15 cellular contexts compared by ENCODE assay signal in the genomic region with DNA sequence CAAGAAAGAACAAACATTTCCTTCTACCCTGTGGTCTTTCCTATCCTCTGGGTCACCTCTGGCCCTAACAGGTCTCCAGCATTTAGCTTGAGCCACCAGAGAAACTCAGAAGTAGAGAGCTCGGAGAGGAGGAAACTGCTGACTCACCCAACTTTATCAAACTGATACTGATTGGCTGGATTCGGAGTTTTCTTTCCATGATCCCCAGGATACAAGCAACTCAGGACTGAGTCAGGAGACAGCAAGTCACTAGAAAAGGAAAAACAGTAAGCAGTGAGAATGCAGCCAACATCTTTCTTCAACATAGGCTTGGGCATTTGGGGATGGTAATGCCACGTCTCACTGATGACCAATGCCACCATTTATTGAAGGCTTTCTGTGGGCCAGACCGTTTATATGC. TPM values are rescaled to one million over a fixed set of nuclear protein-coding genes. Genes with fewer than 3 reads are reported as not detected.
DNase-seq lines count a peak whose midpoint lies in the region; ATAC-seq and TF ChIP-seq lines count a peak whose summit lies in the region.
"Had no signal": no experiment of that assay in that cellular context is flagged by ENCODE, and none has a peak within 500 bp of the region (broad histone marks: within the 10 kb centered on the region; RNA-seq: fewer than 3 reads in every experiment).

No MANE protein-coding gene starts in this region.

- H3K4me1 Mint-ChIP-seq in activated T-helper 2 cell treated with anti-CD3 and anti-CD28 coated beads, Interferon-gamma antibody, Interleukin-2, Interleukin-4, amounts not matched to agents 10 μg/mL and 5 μg/mL and 100 μg/mL, durations not matched to agents 14 hours and 24 hours and 36 hours (ENCODE audit: low read depth), result no peaks in the 10 kb centered on the region
- no peaks in the 10 kb centered on the region for H3K4me1 Mint-ChIP-seq in immature natural killer cell

- TF ChIP-seq CTCF in AG04449 (IDR thresholded peaks at IDR 0.05; ENCODE audit: insufficient read depth, low read length, missing control alignments), result no peak
- TF ChIP-seq CTCF in gastrocnemius medialis (IDR thresholded peaks at IDR 0.05 in 4 of 5, conservative IDR thresholded peaks at IDR 0.05 in 1 of 5), result no peak

- in situ Hi-C loops in gastrocnemius medialis (cut with MboI; ENCODE audit: low sequenced_read_pairs in 4 of 4), result loop anchor here in 1 of 4 donors (10.0 kb wide), 1 partner anchor 126 kb away; no protein-coding TSS in a partner anchor

- TF ChIP-seq POLR2A in gastrocnemius medialis (IDR thresholded peaks at IDR 0.05), result no peak

- no peak overlapping the region for H3K4me3 Mint-ChIP-seq in activated T-helper 2 cell treated with anti-CD3 and anti-CD28 coated beads, Interferon-gamma antibody, Interleukin-2, Interleukin-4, amounts not matched to agents 10 μg/mL and 5 μg/mL and 100 μg/mL, durations not matched to agents 14 hours and 24 hours and 36 hours (ENCODE audit: low read depth)
- H3K4me3 Mint-ChIP-seq in immature natural killer cell, result no peak overlapping the region
- H3K4me3 Mint-ChIP-seq: T-helper 2 cell treated with Interferon-gamma antibody and Interleukin-4, amounts not matched to agents 5 μg/mL and 100 μg/mL, for 36 hours had no signal

- no peak overlapping the region for H3K27ac Mint-ChIP-seq in activated T-helper 2 cell treated with anti-CD3 and anti-CD28 coated beads, Interferon-gamma antibody, Interleukin-2, Interleukin-4, amounts not matched to agents 10 μg/mL and 5 μg/mL and 100 μg/mL, durations not matched to agents 14 hours and 24 hours and 36 hours
- no peak overlapping the region for H3K27ac Mint-ChIP-seq in immature natural killer cell
- H3K27ac Mint-ChIP-seq: T-helper 2 cell treated with Interferon-gamma antibody and Interleukin-4, amounts not matched to agents 5 μg/mL and 100 μg/mL, for 36 hours had no signal

- H3K36me3 Mint-ChIP-seq in activated T-helper 2 cell treated with anti-CD3 and anti-CD28 coated beads, Interferon-gamma antibody, Interleukin-2, Interleukin-4, amounts not matched to agents 10 μg/mL and 5 μg/mL and 100 μg/mL, durations not matched to agents 14 hours and 24 hours and 36 hours (ENCODE audit: low read depth), result peaks cover 73% of the 10 kb centered on the region
- peaks cover 35 to 68% (median 38%) of the 10 kb centered on the region in 3 donors for H3K36me3 Mint-ChIP-seq in immature natural killer cell

- H3K27me3 ChIP-seq in gastrocnemius medialis, result no peaks in the 10 kb centered on the region
- H3K27me3 ChIP-seq: BLaER1 treated with 17β-estradiol and CSF1 and Interleukin-3, amounts not matched to agents 10 nM and 100 nM; vagina had no signal

- peaks cover 4 to 7% of the 10 kb centered on the region in 2 donors for H3K4me1 ChIP-seq in gastrocnemius medialis
- H3K4me1 ChIP-seq: BLaER1 treated with 17β-estradiol and CSF1 and Interleukin-3, amounts not matched to agents 10 nM and 100 nM; parathyroid adenoma; vagina had no signal

- intact Hi-C loops in activated T-helper 2 cell treated with anti-CD3 and anti-CD28 coated beads, Interferon-gamma antibody, Interleukin-2, Interleukin-4, amounts not matched to agents 10 μg/mL and 5 μg/mL and 100 μg/mL, durations not matched to agents 14 hours and 24 hours and 36 hours (cut with micrococcal nuclease), result no loop called here
- intact Hi-C loops in gastrocnemius medialis (cut with DNase I; ENCODE audit: low total_unique reads), result loop anchor here (10.0 kb wide), 1 partner anchor 126 kb away; no protein-coding TSS in a partner anchor

- H3K36me3 ChIP-seq in gastrocnemius medialis, result peaks cover 0 to 83% of the 10 kb centered on the region in 2 donors

- POLR2A ChIA-PET in AG04449 (lab: Yijun Ruan, JAX), result no interaction called here

- no peak overlapping the region for H3K27ac ChIP-seq in gastrocnemius medialis
- H3K27ac ChIP-seq: parathyroid adenoma, vagina had no signal

- H3K27me3 Mint-ChIP-seq in activated T-helper 2 cell treated with anti-CD3 and anti-CD28 coated beads, Interferon-gamma antibody, Interleukin-2, Interleukin-4, amounts not matched to agents 10 μg/mL and 5 μg/mL and 100 μg/mL, durations not matched to agents 14 hours and 24 hours and 36 hours (ENCODE audit: low read depth), result no peaks in the 10 kb centered on the region
- no peaks in the 10 kb centered on the region for H3K27me3 Mint-ChIP-seq in immature natural killer cell (ENCODE audit: low read depth in 3 of 3)

- ATAC-seq in HG03196 (IDR thresholded peaks at IDR 0.05; ENCODE audit: unreplicated experiment) (no peak), gastrocnemius medialis (no peak)

- H3K9me3 Mint-ChIP-seq in activated T-helper 2 cell treated with anti-CD3 and anti-CD28 coated beads, Interferon-gamma antibody, Interleukin-2, Interleukin-4, amounts not matched to agents 10 μg/mL and 5 μg/mL and 100 μg/mL, durations not matched to agents 14 hours and 24 hours and 36 hours, result no peaks in the 10 kb centered on the region
- no peaks in the 10 kb centered on the region for H3K9me3 Mint-ChIP-seq in immature natural killer cell
- H3K9me3 Mint-ChIP-seq: T-helper 2 cell treated with Interferon-gamma antibody and Interleukin-4, amounts not matched to agents 5 μg/mL and 100 μg/mL, for 36 hours had no signal

- no peaks in the 10 kb centered on the region for H3K9me3 ChIP-seq in gastrocnemius medialis
- H3K9me3 ChIP-seq: BLaER1 treated with 17β-estradiol and CSF1 and Interleukin-3, amounts not matched to agents 10 nM and 100 nM; vagina had no signal

- CTCF ChIA-PET in AG04449 (lab: Yijun Ruan, JAX), result no interaction called here

- H3K4me3 ChIP-seq in AG04449 (ENCODE audit: low read depth, low read length) (no peak overlapping the region), gastrocnemius medialis (no peak overlapping the region)
- H3K4me3 ChIP-seq: BLaER1 treated with 17β-estradiol and CSF1 and Interleukin-3, amounts not matched to agents 10 nM and 100 nM; vagina had no signal

- peak; percentile 55 for DNase-seq in AG04449 (ENCODE audit: low read depth, low spot score)
- DNase-seq in HCEC 1CT, result peak; percentile 70
- DNase-seq in amniotic epithelial cell (ENCODE audit: low read depth), result peak; percentile 83
- peak; percentile 85 for DNase-seq in glomerular endothelial cell (ENCODE audit: extremely low read depth, low read depth, low spot score)
- no peak for DNase-seq in activated T-helper 2 cell treated with anti-CD3 and anti-CD28 coated beads, Interferon-gamma antibody, Interleukin-2, Interleukin-4, amounts not matched to agents 10 μg/mL and 5 μg/mL and 100 μg/mL, durations not matched to agents 14 hours and 24 hours and 36 hours (ENCODE audit: low spot score)
- DNase-seq in immature natural killer cell, result no peak
- DNase-seq in gastrocnemius medialis, result no peak
- DNase-seq: amygdala; effector memory CD4-positive, alpha-beta T cell; stimulated activated CD4-positive, alpha-beta T cell treated with anti-CD3 and anti-CD28 coated beads, Interleukin-1b, Interleukin-23, amount 100 ng/mL, for 48 hours had no signal

RNA-seq across cellular contexts. Expression of a gene that starts 32.7 kb away (rescaled TPM):
- total RNA-seq in glomerular endothelial cell (41.0 and 50.9 TPM in 2 replicates), gastrocnemius medialis (10 to 100 TPM; 38.4 to 71.4 (median 56.3) TPM)
- 50.5 and 52.7 TPM in 2 replicates for total RNA-seq in activated T-helper 2 cell treated with anti-CD3 and anti-CD28 coated beads, Interferon-gamma antibody, Interleukin-2, Interleukin-4, amounts not matched to agents 10 μg/mL and 5 μg/mL and 100 μg/mL, durations not matched to agents 14 hours and 24 hours and 36 hours
- 10 to 100 TPM; 22.6 to 28.7 (median 25.7) TPM for polyA plus RNA-seq in immature natural killer cell

RNA-seq across cellular contexts. Expression of a gene that starts 40.8 kb away (rescaled TPM):
- total RNA-seq in glomerular endothelial cell (1.8 and 2.2 TPM in 2 replicates), gastrocnemius medialis (under 1 TPM in 2 of 4 donors, not detected in 2; 0.15 to 0.18 TPM)
- 7.0 and 7.5 TPM in 2 replicates for total RNA-seq in activated T-helper 2 cell treated with anti-CD3 and anti-CD28 coated beads, Interferon-gamma antibody, Interleukin-2, Interleukin-4, amounts not matched to agents 10 μg/mL and 5 μg/mL and 100 μg/mL, durations not matched to agents 14 hours and 24 hours and 36 hours
- polyA plus RNA-seq in immature natural killer cell, result under 1 TPM in 1 of 3 donors, not detected in 2; 0.64 TPM

Comparison
In these comparisons a context has a peak if more than half of its experiments do, and no peak if none do; other contexts are left out.
1. DNase-seq: peak in AG04449 (single experiment), HCEC 1CT (single experiment), amniotic epithelial cell (single experiment) and glomerular endothelial cell (single experiment); none in activated T-helper 2 cell treated with anti-CD3 and anti-CD28 coated beads, Interferon-gamma antibody, Interleukin-2, Interleukin-4, amounts not matched to agents 10 μg/mL and 5 μg/mL and 100 μg/mL, durations not matched to agents 14 hours and 24 hours and 36 hours (single experiment), immature natural killer cell (0 of 3) and gastrocnemius medialis (0 of 2).